18 cellular contexts compared by ENCODE assay signal in genomic region chr4:1859389-1859753, GRCh38.
"Had no signal": no experiment of that assay in that cellular context is flagged by ENCODE, and none has a peak within 500 bp of the region (broad histone marks: within the 10 kb centered on the region; RNA-seq: fewer than 3 reads in every experiment).

No MANE protein-coding gene starts in this region.

- H3K27ac Mint-ChIP-seq: activated CD4-positive, alpha-beta T cell treated with anti-CD3 and anti-CD28 coated beads for 36 hours; activated naive CD8-positive, alpha-beta T cell treated with anti-CD3 and anti-CD28 coated beads for 36 hours; activated T-helper 1 cell treated with anti-CD3 and anti-CD28 coated beads, Interleukin-12 subunit alpha, Interleukin-12 subunit beta, Interleukin-2, Interleukin-4 antibody, amounts not matched to agents 30 ng/mL and 10 ng/mL and 1 ng/mL, durations not matched to agents 14 hours and 24 hours and 36 hours; T-helper 2 cell treated with Interferon-gamma antibody and Interleukin-4, amounts not matched to agents 5 μg/mL and 100 μg/mL, for 36 hours had no signal

- H3K27ac ChIP-seq: body of pancreas, dorsolateral prefrontal cortex, prostate gland, right atrium auricular region, tibial nerve, vagina had no signal

- H3K9me3 Mint-ChIP-seq: activated naive CD8-positive, alpha-beta T cell treated with anti-CD3 and anti-CD28 coated beads for 36 hours; activated T-helper 1 cell treated with anti-CD3 and anti-CD28 coated beads, Interleukin-12 subunit alpha, Interleukin-12 subunit beta, Interleukin-2, Interleukin-4 antibody, amounts not matched to agents 30 ng/mL and 10 ng/mL and 1 ng/mL, durations not matched to agents 14 hours and 24 hours and 36 hours; T-helper 2 cell treated with Interferon-gamma antibody and Interleukin-4, amounts not matched to agents 5 μg/mL and 100 μg/mL, for 36 hours had no signal

- H3K9me3 ChIP-seq: body of pancreas, prostate gland, right atrium auricular region, tibial nerve, vagina had no signal

- H3K27me3 ChIP-seq: body of pancreas, right atrium auricular region, tibial nerve, vagina had no signal

- H3K36me3 ChIP-seq: prostate gland, right atrium auricular region, tibial nerve, vagina had no signal

- ATAC-seq: activated CD4-positive, alpha-beta T cell treated with anti-CD3 and anti-CD28 coated beads for 36 hours; body of pancreas; stimulated activated naive CD8-positive, alpha-beta T cell treated with anti-CD3 and anti-CD28 coated beads, Interleukin-15, Interleukin-2, amounts not matched to agents 100 U/mL and 50 U/mL, for 24 hours had no signal

- H3K4me3 Mint-ChIP-seq: activated CD4-positive, alpha-beta T cell treated with anti-CD3 and anti-CD28 coated beads for 36 hours; activated naive CD8-positive, alpha-beta T cell treated with anti-CD3 and anti-CD28 coated beads for 36 hours; T-helper 2 cell treated with Interferon-gamma antibody and Interleukin-4, amounts not matched to agents 5 μg/mL and 100 μg/mL, for 36 hours had no signal

- DNase-seq: activated CD4-positive, alpha-beta T cell treated with anti-CD3 and anti-CD28 coated beads for 36 hours; activated CD4-positive, alpha-beta T cell treated with anti-CD3 and anti-CD28 coated beads, Interleukin-2, amount 50 U/mL, for 48 hours; activated gamma-delta T cell treated with Interleukin-2 at 50 U/mL for 16 hours; activated naive CD8-positive, alpha-beta T cell treated with anti-CD3 and anti-CD28 coated beads for 36 hours; body of pancreas; caudate nucleus; dorsolateral prefrontal cortex; glutamatergic neuron; hypothalamus; islet precursor cell; stimulated activated naive CD8-positive, alpha-beta T cell treated with anti-CD3 and anti-CD28 coated beads, Interleukin-15, Interleukin-2, amounts not matched to agents 100 U/mL and 50 U/mL, for 24 hours had no signal

- H3K27me3 Mint-ChIP-seq: activated CD4-positive, alpha-beta T cell treated with anti-CD3 and anti-CD28 coated beads for 36 hours; activated naive CD8-positive, alpha-beta T cell treated with anti-CD3 and anti-CD28 coated beads for 36 hours had no signal

- H3K4me3 ChIP-seq: body of pancreas, dorsolateral prefrontal cortex, lung, prostate gland, right atrium auricular region, tibial nerve, vagina had no signal
